ENCODE assay signal across 19 cellular contexts in the genomic region with DNA sequence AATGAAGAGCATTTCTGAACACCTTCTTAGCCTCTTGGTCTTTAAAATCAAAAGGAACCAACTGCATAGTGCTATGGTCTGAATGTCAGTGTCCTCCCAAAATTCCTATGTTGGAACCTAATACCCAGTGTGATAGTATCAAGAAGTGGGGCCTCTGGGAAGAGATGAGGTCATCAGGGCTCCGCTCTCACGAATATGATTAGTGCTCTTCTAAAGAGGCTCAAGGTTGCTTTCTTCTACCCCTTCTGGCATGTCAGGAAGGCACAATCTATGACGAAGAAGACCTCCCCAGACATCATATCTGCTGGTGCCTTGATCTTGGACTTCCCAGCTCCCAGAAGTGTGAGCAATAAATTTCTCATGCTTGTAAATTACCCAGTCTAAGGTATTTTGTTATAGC.
"Had no signal": no experiment of that assay in that cellular context is flagged by ENCODE, and none has a peak within 500 bp of the region (broad histone marks: within the 10 kb centered on the region; RNA-seq: fewer than 3 reads in every experiment).

No MANE protein-coding gene starts in this region.

- H3K27ac Mint-ChIP-seq: activated naive CD8-positive, alpha-beta T cell treated with anti-CD3 and anti-CD28 coated beads for 36 hours; naive thymus-derived CD8-positive, alpha-beta T cell; stimulated activated naive CD8-positive, alpha-beta T cell treated with anti-CD3 and anti-CD28 coated beads, Interleukin-15, Interleukin-2, amounts not matched to agents 100 ng/mL and 50 ng/mL, for 24 hours had no signal

- H3K36me3 Mint-ChIP-seq: activated naive CD8-positive, alpha-beta T cell treated with anti-CD3 and anti-CD28 coated beads for 36 hours; naive thymus-derived CD8-positive, alpha-beta T cell had no signal

- DNase-seq: activated CD4-positive, alpha-beta T cell treated with anti-CD3 and anti-CD28 coated beads for 4 hours; activated CD4-positive, alpha-beta T cell treated with anti-CD3 and anti-CD28 coated beads, Interleukin-2, amount 50 U/mL, for 48 hours; activated CD4-positive, CD25-positive, alpha-beta regulatory T cell; activated CD8-positive, alpha-beta memory T cell treated with anti-CD3 and anti-CD28 coated beads, Interleukin-2, amount 50 U/mL, for 48 hours; activated naive CD4-positive, alpha-beta T cell treated with Interleukin-2 at 50 U/mL for 16 hours; activated naive CD8-positive, alpha-beta T cell treated with anti-CD3 and anti-CD28 coated beads for 36 hours; activated T-cell treated with anti-CD3 and anti-CD28 coated beads, Interleukin-2, amount 50 U/mL, for 48 hours; amniotic stem cell; colonic mucosa; gastrocnemius medialis; left ventricle myocardium superior; naive thymus-derived CD8-positive, alpha-beta T cell; stimulated activated CD4-positive, alpha-beta T cell treated with anti-CD3 and anti-CD28 coated beads, Interleukin-1b, Interleukin-23, amount 100 ng/mL, for 48 hours; T-helper 9 cell; thyroid gland had no signal

- H3K9me3 ChIP-seq: colonic mucosa, esophagus muscularis mucosa, gastrocnemius medialis, prostate gland, thyroid gland had no signal

- ATAC-seq: gastrocnemius medialis; naive thymus-derived CD8-positive, alpha-beta T cell had no signal

- H3K27me3 ChIP-seq: colonic mucosa, dorsolateral prefrontal cortex, esophagus muscularis mucosa, gastrocnemius medialis, thyroid gland had no signal

- H3K4me3 Mint-ChIP-seq: activated naive CD8-positive, alpha-beta T cell treated with anti-CD3 and anti-CD28 coated beads for 36 hours; naive thymus-derived CD8-positive, alpha-beta T cell; stimulated activated naive CD8-positive, alpha-beta T cell treated with anti-CD3 and anti-CD28 coated beads, Interleukin-15, Interleukin-2, amounts not matched to agents 100 ng/mL and 50 ng/mL, for 24 hours had no signal

- H3K9me3 Mint-ChIP-seq: activated naive CD8-positive, alpha-beta T cell treated with anti-CD3 and anti-CD28 coated beads for 36 hours; stimulated activated naive CD8-positive, alpha-beta T cell treated with anti-CD3 and anti-CD28 coated beads, Interleukin-15, Interleukin-2, amounts not matched to agents 100 ng/mL and 50 ng/mL, for 24 hours had no signal

- H3K4me1 Mint-ChIP-seq: activated naive CD8-positive, alpha-beta T cell treated with anti-CD3 and anti-CD28 coated beads for 36 hours; naive thymus-derived CD8-positive, alpha-beta T cell had no signal

- H3K27me3 Mint-ChIP-seq: activated naive CD8-positive, alpha-beta T cell treated with anti-CD3 and anti-CD28 coated beads for 36 hours; stimulated activated naive CD8-positive, alpha-beta T cell treated with anti-CD3 and anti-CD28 coated beads, Interleukin-15, Interleukin-2, amounts not matched to agents 100 ng/mL and 50 ng/mL, for 24 hours had no signal

- H3K4me1 ChIP-seq: colonic mucosa had no signal

- H3K36me3 ChIP-seq: colonic mucosa, esophagus muscularis mucosa, gastrocnemius medialis, prostate gland, thyroid gland had no signal

- H3K27ac ChIP-seq: colonic mucosa, esophagus muscularis mucosa, gastrocnemius medialis, prostate gland, thyroid gland had no signal

- H3K4me3 ChIP-seq: colonic mucosa, dorsolateral prefrontal cortex, esophagus muscularis mucosa, gastrocnemius medialis, prostate gland, thyroid gland had no signal
